In the genomic region with DNA sequence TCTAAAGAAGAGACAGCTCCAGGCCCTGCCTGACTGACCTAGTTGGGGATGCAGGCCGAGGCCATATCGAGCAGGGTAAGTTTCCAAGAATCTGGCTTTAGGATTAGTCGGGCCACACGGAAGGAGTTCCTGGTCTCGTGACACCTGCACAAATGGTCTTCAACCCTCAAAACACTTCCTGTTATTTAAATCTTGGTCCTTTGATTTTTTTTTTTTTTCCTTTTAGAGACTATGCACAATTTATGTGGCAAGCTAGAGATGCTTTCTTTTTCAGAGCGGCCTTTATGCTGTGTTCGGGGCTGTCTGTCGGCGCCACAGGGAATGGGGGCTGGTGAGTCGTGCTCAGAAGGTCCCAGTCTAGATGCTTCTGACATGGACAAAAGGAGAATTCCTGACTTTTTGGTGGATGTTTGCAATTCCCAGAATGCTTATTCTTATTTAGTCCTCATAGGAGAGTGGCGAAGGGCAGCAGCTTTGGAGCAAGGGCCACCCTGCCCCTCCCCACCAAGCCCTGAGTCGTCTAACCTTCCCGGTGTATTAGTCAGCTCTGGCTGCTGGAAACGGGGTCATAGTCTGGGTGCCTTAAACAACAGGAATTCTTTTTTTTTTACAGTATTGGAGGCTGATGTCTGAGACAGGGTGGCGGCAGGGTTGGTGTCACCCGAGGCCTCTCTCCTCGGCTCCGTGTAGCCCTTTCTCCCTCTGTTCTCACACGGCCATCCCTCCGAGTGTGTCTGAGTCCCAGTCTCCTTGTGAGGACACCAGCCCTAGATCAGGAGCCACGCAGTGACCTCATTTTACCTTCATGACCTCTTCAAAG, we compare ENCODE assay signal across 1 cellular context.
TF ChIP-seq lines count a peak whose summit lies in the region.

No MANE protein-coding gene starts in this region.

TF ChIP-seq in HepG2, 621 proteins besides CTCF, POLR2A, EP300 and RAD21 (continued from another document and continues in another):
- TF ChIP-seq, protein P1, sequence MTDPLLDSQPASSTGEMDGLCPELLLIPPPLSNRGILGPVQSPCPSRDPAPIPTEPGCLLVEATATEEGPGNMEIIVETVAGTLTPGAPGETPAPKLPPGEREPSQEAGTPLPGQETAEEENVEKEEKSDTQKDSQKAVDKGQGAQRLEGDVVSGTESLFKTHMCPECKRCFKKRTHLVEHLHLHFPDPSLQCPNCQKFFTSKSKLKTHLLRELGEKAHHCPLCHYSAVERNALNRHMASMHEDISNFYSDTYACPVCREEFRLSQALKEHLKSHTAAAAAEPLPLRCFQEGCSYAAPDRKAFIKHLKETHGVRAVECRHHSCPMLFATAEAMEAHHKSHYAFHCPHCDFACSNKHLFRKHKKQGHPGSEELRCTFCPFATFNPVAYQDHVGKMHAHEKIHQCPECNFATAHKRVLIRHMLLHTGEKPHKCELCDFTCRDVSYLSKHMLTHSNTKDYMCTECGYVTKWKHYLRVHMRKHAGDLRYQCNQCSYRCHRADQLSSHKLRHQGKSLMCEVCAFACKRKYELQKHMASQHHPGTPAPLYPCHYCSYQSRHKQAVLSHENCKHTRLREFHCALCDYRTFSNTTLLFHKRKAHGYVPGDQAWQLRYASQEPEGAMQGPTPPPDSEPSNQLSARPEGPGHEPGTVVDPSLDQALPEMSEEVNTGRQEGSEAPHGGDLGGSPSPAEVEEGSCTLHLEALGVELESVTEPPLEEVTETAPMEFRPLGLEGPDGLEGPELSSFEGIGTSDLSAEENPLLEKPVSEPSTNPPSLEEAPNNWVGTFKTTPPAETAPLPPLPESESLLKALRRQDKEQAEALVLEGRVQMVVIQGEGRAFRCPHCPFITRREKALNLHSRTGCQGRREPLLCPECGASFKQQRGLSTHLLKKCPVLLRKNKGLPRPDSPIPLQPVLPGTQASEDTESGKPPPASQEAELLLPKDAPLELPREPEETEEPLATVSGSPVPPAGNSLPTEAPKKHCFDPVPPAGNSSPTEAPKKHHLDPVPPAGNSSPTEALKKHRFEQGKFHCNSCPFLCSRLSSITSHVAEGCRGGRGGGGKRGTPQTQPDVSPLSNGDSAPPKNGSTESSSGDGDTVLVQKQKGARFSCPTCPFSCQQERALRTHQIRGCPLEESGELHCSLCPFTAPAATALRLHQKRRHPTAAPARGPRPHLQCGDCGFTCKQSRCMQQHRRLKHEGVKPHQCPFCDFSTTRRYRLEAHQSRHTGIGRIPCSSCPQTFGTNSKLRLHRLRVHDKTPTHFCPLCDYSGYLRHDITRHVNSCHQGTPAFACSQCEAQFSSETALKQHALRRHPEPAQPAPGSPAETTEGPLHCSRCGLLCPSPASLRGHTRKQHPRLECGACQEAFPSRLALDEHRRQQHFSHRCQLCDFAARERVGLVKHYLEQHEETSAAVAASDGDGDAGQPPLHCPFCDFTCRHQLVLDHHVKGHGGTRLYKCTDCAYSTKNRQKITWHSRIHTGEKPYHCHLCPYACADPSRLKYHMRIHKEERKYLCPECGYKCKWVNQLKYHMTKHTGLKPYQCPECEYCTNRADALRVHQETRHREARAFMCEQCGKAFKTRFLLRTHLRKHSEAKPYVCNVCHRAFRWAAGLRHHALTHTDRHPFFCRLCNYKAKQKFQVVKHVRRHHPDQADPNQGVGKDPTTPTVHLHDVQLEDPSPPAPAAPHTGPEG (CRISPR knock-in tag; IDR thresholded peaks at IDR 0.05): no peak
- TF ChIP-seq ATM (IDR thresholded peaks at IDR 0.05; ENCODE audit: borderline replicate concordance): no peak
- peak; percentile 34; the same call in 1 of the 2 replicates for TF ChIP-seq HNF4A (CRISPR knock-in tag; IDR thresholded peaks at IDR 0.05)
- no peak for TF ChIP-seq ZNF747 (CRISPR knock-in tag; IDR thresholded peaks at IDR 0.05; ENCODE audit: borderline replicate concordance)
- TF ChIP-seq ISL2 (CRISPR knock-in tag; IDR thresholded peaks at IDR 0.05): no peak
- no peak for TF ChIP-seq ZNF672 (CRISPR knock-in tag; IDR thresholded peaks at IDR 0.05)
- peak; percentile 7; the same call in 1 of the 2 replicates for TF ChIP-seq GABPB1 (CRISPR knock-in tag; IDR thresholded peaks at IDR 0.05)
- TF ChIP-seq ZNF776 (CRISPR knock-in tag; IDR thresholded peaks at IDR 0.05): no peak
- TF ChIP-seq, protein P2, sequence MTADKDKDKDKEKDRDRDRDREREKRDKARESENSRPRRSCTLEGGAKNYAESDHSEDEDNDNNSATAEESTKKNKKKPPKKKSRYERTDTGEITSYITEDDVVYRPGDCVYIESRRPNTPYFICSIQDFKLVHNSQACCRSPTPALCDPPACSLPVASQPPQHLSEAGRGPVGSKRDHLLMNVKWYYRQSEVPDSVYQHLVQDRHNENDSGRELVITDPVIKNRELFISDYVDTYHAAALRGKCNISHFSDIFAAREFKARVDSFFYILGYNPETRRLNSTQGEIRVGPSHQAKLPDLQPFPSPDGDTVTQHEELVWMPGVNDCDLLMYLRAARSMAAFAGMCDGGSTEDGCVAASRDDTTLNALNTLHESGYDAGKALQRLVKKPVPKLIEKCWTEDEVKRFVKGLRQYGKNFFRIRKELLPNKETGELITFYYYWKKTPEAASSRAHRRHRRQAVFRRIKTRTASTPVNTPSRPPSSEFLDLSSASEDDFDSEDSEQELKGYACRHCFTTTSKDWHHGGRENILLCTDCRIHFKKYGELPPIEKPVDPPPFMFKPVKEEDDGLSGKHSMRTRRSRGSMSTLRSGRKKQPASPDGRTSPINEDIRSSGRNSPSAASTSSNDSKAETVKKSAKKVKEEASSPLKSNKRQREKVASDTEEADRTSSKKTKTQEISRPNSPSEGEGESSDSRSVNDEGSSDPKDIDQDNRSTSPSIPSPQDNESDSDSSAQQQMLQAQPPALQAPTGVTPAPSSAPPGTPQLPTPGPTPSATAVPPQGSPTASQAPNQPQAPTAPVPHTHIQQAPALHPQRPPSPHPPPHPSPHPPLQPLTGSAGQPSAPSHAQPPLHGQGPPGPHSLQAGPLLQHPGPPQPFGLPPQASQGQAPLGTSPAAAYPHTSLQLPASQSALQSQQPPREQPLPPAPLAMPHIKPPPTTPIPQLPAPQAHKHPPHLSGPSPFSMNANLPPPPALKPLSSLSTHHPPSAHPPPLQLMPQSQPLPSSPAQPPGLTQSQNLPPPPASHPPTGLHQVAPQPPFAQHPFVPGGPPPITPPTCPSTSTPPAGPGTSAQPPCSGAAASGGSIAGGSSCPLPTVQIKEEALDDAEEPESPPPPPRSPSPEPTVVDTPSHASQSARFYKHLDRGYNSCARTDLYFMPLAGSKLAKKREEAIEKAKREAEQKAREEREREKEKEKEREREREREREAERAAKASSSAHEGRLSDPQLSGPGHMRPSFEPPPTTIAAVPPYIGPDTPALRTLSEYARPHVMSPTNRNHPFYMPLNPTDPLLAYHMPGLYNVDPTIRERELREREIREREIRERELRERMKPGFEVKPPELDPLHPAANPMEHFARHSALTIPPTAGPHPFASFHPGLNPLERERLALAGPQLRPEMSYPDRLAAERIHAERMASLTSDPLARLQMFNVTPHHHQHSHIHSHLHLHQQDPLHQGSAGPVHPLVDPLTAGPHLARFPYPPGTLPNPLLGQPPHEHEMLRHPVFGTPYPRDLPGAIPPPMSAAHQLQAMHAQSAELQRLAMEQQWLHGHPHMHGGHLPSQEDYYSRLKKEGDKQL (CRISPR knock-in tag; IDR thresholded peaks at IDR 0.05; ENCODE audit: low read depth): no peak
- TF ChIP-seq, protein P3, sequence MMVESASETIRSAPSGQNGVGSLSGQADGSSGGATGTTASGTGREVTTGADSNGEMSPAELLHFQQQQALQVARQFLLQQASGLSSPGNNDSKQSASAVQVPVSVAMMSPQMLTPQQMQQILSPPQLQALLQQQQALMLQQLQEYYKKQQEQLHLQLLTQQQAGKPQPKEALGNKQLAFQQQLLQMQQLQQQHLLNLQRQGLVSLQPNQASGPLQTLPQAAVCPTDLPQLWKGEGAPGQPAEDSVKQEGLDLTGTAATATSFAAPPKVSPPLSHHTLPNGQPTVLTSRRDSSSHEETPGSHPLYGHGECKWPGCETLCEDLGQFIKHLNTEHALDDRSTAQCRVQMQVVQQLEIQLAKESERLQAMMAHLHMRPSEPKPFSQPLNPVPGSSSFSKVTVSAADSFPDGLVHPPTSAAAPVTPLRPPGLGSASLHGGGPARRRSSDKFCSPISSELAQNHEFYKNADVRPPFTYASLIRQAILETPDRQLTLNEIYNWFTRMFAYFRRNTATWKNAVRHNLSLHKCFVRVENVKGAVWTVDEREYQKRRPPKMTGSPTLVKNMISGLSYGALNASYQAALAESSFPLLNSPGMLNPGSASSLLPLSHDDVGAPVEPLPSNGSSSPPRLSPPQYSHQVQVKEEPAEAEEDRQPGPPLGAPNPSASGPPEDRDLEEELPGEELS (CRISPR knock-in tag; IDR thresholded peaks at IDR 0.05): 0 out of 2 replicates have a peak, but pooled peaks have one; percentile 9
- TF ChIP-seq SIX4 (CRISPR knock-in tag; IDR thresholded peaks at IDR 0.05): no peak
- TF ChIP-seq, protein P4, sequence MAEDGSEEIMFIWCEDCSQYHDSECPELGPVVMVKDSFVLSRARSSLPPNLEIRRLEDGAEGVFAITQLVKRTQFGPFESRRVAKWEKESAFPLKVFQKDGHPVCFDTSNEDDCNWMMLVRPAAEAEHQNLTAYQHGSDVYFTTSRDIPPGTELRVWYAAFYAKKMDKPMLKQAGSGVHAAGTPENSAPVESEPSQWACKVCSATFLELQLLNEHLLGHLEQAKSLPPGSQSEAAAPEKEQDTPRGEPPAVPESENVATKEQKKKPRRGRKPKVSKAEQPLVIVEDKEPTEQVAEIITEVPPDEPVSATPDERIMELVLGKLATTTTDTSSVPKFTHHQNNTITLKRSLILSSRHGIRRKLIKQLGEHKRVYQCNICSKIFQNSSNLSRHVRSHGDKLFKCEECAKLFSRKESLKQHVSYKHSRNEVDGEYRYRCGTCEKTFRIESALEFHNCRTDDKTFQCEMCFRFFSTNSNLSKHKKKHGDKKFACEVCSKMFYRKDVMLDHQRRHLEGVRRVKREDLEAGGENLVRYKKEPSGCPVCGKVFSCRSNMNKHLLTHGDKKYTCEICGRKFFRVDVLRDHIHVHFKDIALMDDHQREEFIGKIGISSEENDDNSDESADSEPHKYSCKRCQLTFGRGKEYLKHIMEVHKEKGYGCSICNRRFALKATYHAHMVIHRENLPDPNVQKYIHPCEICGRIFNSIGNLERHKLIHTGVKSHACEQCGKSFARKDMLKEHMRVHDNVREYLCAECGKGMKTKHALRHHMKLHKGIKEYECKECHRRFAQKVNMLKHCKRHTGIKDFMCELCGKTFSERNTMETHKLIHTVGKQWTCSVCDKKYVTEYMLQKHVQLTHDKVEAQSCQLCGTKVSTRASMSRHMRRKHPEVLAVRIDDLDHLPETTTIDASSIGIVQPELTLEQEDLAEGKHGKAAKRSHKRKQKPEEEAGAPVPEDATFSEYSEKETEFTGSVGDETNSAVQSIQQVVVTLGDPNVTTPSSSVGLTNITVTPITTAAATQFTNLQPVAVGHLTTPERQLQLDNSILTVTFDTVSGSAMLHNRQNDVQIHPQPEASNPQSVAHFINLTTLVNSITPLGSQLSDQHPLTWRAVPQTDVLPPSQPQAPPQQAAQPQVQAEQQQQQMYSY (CRISPR knock-in tag; IDR thresholded peaks at IDR 0.05): 0 out of 2 replicates have a peak, but pooled peaks have one; percentile 16
- TF ChIP-seq, protein P5, sequence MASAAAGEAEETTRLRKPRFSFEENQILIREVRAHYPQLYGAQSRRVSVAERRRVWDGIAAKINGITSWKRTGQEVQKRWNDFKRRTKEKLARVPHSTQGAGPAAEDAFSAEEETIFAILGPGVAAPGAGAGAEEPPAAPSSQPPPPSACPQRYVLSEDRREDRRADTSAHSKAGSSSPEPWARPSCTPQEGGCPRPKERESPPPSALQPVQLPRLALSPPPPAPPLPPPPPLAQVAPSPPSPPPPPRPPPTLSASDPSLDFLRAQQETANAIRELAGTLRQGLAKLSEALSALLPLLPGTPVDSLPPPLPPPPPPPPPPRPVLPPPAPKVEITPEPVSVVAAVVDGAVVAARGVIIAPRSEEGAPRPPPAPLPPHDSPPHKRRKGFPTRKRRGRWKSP (CRISPR knock-in tag; IDR thresholded peaks at IDR 0.05): 0 out of 2 replicates have a peak, but pooled peaks have one; percentile 29
- TF ChIP-seq FOXO1 (CRISPR knock-in tag; IDR thresholded peaks at IDR 0.05): peak; percentile 40; the same call in 1 of the 2 replicates
- TF ChIP-seq, protein P6, sequence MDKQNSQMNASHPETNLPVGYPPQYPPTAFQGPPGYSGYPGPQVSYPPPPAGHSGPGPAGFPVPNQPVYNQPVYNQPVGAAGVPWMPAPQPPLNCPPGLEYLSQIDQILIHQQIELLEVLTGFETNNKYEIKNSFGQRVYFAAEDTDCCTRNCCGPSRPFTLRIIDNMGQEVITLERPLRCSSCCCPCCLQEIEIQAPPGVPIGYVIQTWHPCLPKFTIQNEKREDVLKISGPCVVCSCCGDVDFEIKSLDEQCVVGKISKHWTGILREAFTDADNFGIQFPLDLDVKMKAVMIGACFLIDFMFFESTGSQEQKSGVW (CRISPR knock-in tag; IDR thresholded peaks at IDR 0.05; ENCODE audit: borderline replicate concordance): no peak
- TF ChIP-seq, protein P7, sequence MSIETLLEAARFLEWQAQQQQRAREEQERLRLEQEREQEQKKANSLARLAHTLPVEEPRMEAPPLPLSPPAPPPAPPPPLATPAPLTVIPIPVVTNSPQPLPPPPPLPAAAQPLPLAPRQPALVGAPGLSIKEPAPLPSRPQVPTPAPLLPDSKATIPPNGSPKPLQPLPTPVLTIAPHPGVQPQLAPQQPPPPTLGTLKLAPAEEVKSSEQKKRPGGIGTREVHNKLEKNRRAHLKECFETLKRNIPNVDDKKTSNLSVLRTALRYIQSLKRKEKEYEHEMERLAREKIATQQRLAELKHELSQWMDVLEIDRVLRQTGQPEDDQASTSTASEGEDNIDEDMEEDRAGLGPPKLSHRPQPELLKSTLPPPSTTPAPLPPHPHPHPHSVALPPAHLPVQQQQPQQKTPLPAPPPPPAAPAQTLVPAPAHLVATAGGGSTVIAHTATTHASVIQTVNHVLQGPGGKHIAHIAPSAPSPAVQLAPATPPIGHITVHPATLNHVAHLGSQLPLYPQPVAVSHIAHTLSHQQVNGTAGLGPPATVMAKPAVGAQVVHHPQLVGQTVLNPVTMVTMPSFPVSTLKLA (IDR thresholded peaks at IDR 0.05): no peak
- no peak for TF ChIP-seq GATAD1 (CRISPR knock-in tag; IDR thresholded peaks at IDR 0.05)
- 0 out of 2 replicates have a peak, but pooled peaks have one; percentile 34 for TF ChIP-seq ZNF670 (CRISPR knock-in tag; IDR thresholded peaks at IDR 0.05; ENCODE audit: borderline replicate concordance)
- TF ChIP-seq ZNF788 (CRISPR knock-in tag; IDR thresholded peaks at IDR 0.05; ENCODE audit: borderline replicate concordance): no peak
- TF ChIP-seq DR1 (CRISPR knock-in tag; IDR thresholded peaks at IDR 0.05): no peak
- no peak for TF ChIP-seq FOXM1 (CRISPR knock-in tag; IDR thresholded peaks at IDR 0.05)
- TF ChIP-seq, protein P8, sequence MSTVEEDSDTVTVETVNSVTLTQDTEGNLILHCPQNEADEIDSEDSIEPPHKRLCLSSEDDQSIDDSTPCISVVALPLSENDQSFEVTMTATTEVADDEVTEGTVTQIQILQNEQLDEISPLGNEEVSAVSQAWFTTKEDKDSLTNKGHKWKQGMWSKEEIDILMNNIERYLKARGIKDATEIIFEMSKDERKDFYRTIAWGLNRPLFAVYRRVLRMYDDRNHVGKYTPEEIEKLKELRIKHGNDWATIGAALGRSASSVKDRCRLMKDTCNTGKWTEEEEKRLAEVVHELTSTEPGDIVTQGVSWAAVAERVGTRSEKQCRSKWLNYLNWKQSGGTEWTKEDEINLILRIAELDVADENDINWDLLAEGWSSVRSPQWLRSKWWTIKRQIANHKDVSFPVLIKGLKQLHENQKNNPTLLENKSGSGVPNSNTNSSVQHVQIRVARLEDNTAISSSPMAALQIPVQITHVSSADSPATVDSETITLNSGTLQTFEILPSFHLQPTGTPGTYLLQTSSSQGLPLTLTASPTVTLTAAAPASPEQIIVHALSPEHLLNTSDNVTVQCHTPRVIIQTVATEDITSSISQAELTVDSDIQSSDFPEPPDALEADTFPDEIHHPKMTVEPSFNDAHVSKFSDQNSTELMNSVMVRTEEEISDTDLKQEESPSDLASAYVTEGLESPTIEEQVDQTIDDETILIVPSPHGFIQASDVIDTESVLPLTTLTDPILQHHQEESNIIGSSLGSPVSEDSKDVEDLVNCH (CRISPR knock-in tag; IDR thresholded peaks at IDR 0.05): no peak
- 0 out of 2 replicates have a peak, but pooled peaks have one; percentile 2 for TF ChIP-seq MYC (CRISPR knock-in tag; IDR thresholded peaks at IDR 0.05; ENCODE audit: borderline replicate concordance)
- TF ChIP-seq ZNF253 (CRISPR knock-in tag; IDR thresholded peaks at IDR 0.05; ENCODE audit: borderline replicate concordance): no peak
